Comparison of ENCODE assay signal across 1 cellular context in the genomic region with DNA sequence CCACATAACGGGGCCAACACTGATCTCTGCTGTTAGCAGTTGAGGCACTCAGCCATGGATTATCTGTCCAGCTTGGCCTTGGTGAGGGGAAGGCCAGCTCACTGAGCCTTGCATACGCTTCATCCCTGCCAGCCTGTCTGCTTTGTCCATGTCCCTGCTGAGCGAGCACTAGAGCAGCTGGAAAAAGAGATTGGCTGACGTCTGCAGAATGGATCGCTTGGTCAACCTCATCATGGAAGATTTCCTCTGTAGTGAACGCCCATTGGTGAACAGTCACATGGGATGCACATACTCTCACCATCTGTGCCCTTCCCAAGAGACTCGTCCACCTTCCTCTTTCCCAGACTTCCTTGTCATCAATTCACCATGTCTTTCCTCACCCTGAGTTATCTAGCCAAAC.
TF ChIP-seq lines count a peak whose summit lies in the region.

No MANE protein-coding gene starts in this region.

TF ChIP-seq in HepG2, 621 proteins besides CTCF, POLR2A, EP300 and RAD21:
- TF ChIP-seq SNAI1 (CRISPR knock-in tag; IDR thresholded peaks at IDR 0.05; ENCODE audit: borderline replicate concordance) (no peak), ZNF251 (CRISPR knock-in tag; IDR thresholded peaks at IDR 0.05) (no peak), NFE2L1 (CRISPR knock-in tag; IDR thresholded peaks at IDR 0.05; ENCODE audit: borderline replicate concordance) (no peak), ZNF644 (CRISPR knock-in tag; IDR thresholded peaks at IDR 0.05; ENCODE audit: low read depth) (no peak), ZNF138 (CRISPR knock-in tag; IDR thresholded peaks at IDR 0.05; ENCODE audit: low read depth) (no peak), ETV6 (CRISPR knock-in tag; conservative IDR thresholded peaks at IDR 0.05) (no peak), ZNF772 (CRISPR knock-in tag; IDR thresholded peaks at IDR 0.05) (no peak), ZNF841 (CRISPR knock-in tag; IDR thresholded peaks at IDR 0.05; ENCODE audit: borderline replicate concordance) (no peak), HDAC2 (CRISPR knock-in tag; IDR thresholded peaks at IDR 0.05) (no peak), ZNF441 (CRISPR knock-in tag; IDR thresholded peaks at IDR 0.05; ENCODE audit: borderline replicate concordance) (no peak), RARG (CRISPR knock-in tag; IDR thresholded peaks at IDR 0.05; ENCODE audit: low read depth) (no peak)
- TF ChIP-seq, protein P1, sequence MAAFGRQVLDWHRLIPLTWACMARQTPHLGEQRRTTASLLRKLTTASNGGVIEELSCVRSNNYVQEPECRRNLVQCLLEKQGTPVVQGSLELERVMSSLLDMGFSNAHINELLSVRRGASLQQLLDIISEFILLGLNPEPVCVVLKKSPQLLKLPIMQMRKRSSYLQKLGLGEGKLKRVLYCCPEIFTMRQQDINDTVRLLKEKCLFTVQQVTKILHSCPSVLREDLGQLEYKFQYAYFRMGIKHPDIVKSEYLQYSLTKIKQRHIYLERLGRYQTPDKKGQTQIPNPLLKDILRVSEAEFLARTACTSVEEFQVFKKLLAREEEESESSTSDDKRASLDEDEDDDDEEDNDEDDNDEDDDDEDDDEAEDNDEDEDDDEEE (CRISPR knock-in tag; IDR thresholded peaks at IDR 0.05), result no peak
- TF ChIP-seq, protein P2, sequence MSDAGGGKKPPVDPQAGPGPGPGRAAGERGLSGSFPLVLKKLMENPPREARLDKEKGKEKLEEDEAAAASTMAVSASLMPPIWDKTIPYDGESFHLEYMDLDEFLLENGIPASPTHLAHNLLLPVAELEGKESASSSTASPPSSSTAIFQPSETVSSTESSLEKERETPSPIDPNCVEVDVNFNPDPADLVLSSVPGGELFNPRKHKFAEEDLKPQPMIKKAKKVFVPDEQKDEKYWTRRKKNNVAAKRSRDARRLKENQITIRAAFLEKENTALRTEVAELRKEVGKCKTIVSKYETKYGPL (CRISPR knock-in tag; IDR thresholded peaks at IDR 0.05), result no peak
- TF ChIP-seq, protein P3, sequence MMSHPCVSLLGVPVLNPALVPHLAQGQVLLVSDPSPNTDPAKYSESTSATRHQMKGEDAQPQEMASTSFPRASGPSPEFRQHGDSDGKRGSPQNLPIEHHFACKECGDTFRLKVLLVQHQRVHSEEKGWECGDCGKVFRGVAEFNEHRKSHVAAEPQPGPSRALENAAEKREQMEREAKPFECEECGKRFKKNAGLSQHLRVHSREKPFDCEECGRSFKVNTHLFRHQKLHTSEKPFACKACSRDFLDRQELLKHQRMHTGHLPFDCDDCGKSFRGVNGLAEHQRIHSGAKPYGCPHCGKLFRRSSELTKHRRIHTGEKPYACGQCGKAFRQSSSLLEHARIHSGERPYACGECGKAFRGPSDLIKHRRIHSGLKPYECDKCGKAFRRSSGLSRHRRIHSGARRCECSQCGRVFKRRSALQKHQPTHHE (CRISPR knock-in tag; IDR thresholded peaks at IDR 0.05; ENCODE audit: borderline replicate concordance), result no peak
- TF ChIP-seq, protein P4, sequence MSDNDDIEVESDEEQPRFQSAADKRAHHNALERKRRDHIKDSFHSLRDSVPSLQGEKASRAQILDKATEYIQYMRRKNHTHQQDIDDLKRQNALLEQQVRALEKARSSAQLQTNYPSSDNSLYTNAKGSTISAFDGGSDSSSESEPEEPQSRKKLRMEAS (IDR thresholded peaks at IDR 0.05), result no peak
